ENCODE assay signal across 14 cellular contexts in genomic region chr17:48600244-48601098, GRCh38. TPM values are rescaled to one million over a fixed set of nuclear protein-coding genes. Genes with fewer than 3 reads are reported as not detected.
DNase-seq lines count a peak whose midpoint lies in the region; ATAC-seq and TF ChIP-seq lines count a peak whose summit lies in the region.
"Had no signal": no experiment of that assay in that cellular context is flagged by ENCODE, and none has a peak within 500 bp of the region (broad histone marks: within the 10 kb centered on the region; RNA-seq: fewer than 3 reads in every experiment).

No MANE protein-coding gene starts in this region.

- no peaks in the 10 kb centered on the region for H3K27me3 ChIP-seq in colonic mucosa

- H3K36me3 Mint-ChIP-seq in neural crest cell (ENCODE audit: low read depth), result peaks cover 8% of the 10 kb centered on the region
- peaks cover 0 to under 1% of the 10 kb centered on the region in 2 donors for H3K36me3 Mint-ChIP-seq in activated naive CD4-positive, alpha-beta T cell treated with anti-CD3 and anti-CD28 coated beads, Interleukin-2, amount 50 U/mL, for 72 hours
- H3K36me3 Mint-ChIP-seq: stimulated activated memory B cell treated with anti-CD40 and anti-IgM and Interleukin-4, amounts not matched to agents 10 μg/mL and 1 μg/mL and 100 μg/mL, for 72 hours had no signal

- H3K4me3 ChIP-seq in colonic mucosa, result no peak overlapping the region
- H3K4me3 ChIP-seq: BLaER1 treated with 17β-estradiol and CSF1 and Interleukin-3, amounts not matched to agents 10 nM and 100 nM; cardiac muscle cell; gastroesophageal sphincter had no signal

- H3K27ac ChIP-seq in colonic mucosa, result peak overlapping the region; percentile 24
- H3K27ac ChIP-seq: BLaER1 treated with 17β-estradiol and CSF1 and Interleukin-3, amounts not matched to agents 10 nM and 100 nM; cardiac muscle cell; gastroesophageal sphincter had no signal

- DNase-seq in H4 (ENCODE audit: low spot score) (peak; percentile 34), colonic mucosa (peak; percentile 64), neural crest cell (ENCODE audit: low read depth, low spot score) (no peak)
- no peak for DNase-seq in stimulated activated CD4-positive, alpha-beta T cell treated with anti-CD3 and anti-CD28 coated beads, Interleukin-1b, Interleukin-23, amount 100 ng/mL, for 48 hours
- DNase-seq in activated naive CD4-positive, alpha-beta T cell treated with anti-CD3 and anti-CD28 coated beads, Interleukin-2, amount 50 U/mL, for 72 hours (ENCODE audit: low spot score in 2 of 2), result no peak
- DNase-seq: activated CD4-positive, CD25-positive, alpha-beta regulatory T cell; activated CD8-positive, alpha-beta memory T cell treated with anti-CD3 and anti-CD28 coated beads, Interleukin-2, amount 50 U/mL, for 4 hours; stimulated activated CD4-positive, alpha-beta T cell treated with anti-CD3 and anti-CD28 coated beads, Interleukin-4, amount 100 ng/mL, for 1 hour had no signal

- intact Hi-C loops in colonic mucosa (cut with DNase I), result no loop called here

- peak overlapping the region; percentile 31 to 91 for H3K9ac ChIP-seq in colonic mucosa (ENCODE audit: low read depth in 2 of 2, low read length in 2 of 2)
- H3K9ac ChIP-seq: BLaER1 treated with 17β-estradiol and CSF1 and Interleukin-3, amounts not matched to agents 10 nM and 100 nM had no signal

- no peak for ATAC-seq in HG03520 (IDR thresholded peaks at IDR 0.05; ENCODE audit: unreplicated experiment)
- no peak for ATAC-seq in activated naive CD4-positive, alpha-beta T cell treated with anti-CD3 and anti-CD28 coated beads, Interleukin-2, amount 50 U/mL, for 72 hours
- ATAC-seq: gastroesophageal sphincter; stimulated activated memory B cell treated with anti-CD40 and anti-IgM and Interleukin-4, amounts not matched to agents 10 μg/mL and 1 μg/mL and 100 μg/mL, for 72 hours had no signal

- peaks cover 9% of the 10 kb centered on the region for H3K4me1 ChIP-seq in colonic mucosa
- H3K4me1 ChIP-seq: BLaER1 treated with 17β-estradiol and CSF1 and Interleukin-3, amounts not matched to agents 10 nM and 100 nM had no signal

- H3K27me3 Mint-ChIP-seq in neural crest cell (ENCODE audit: low read depth), result peaks cover 100% of the 10 kb centered on the region

- peak overlapping the region; percentile 81 for H3K4me3 Mint-ChIP-seq in neural crest cell
- H3K4me3 Mint-ChIP-seq: activated naive CD4-positive, alpha-beta T cell treated with anti-CD3 and anti-CD28 coated beads, Interleukin-2, amount 50 U/mL, for 24 hours; stimulated activated memory B cell treated with anti-CD40 and anti-IgM and Interleukin-4, amounts not matched to agents 10 μg/mL and 1 μg/mL and 100 μg/mL, for 72 hours had no signal

- H3K36me3 ChIP-seq in colonic mucosa, result no peaks in the 10 kb centered on the region
- H3K36me3 ChIP-seq: BLaER1 treated with 17β-estradiol and CSF1 and Interleukin-3, amounts not matched to agents 10 nM and 100 nM; cardiac muscle cell had no signal

- TF ChIP-seq CTCF in colonic mucosa (IDR thresholded peaks at IDR 0.05) (no peak), neural crest cell (conservative IDR thresholded peaks at IDR 0.05) (no peak)

- H3K9me3 ChIP-seq in colonic mucosa, result no peaks in the 10 kb centered on the region
- H3K9me3 ChIP-seq: gastroesophageal sphincter had no signal

- no peak overlapping the region for H3K27ac Mint-ChIP-seq in neural crest cell (ENCODE audit: unreplicated experiment)
- H3K27ac Mint-ChIP-seq in activated naive CD4-positive, alpha-beta T cell treated with anti-CD3 and anti-CD28 coated beads, Interleukin-2, amount 50 U/mL, for 72 hours, result no peak overlapping the region
- H3K27ac Mint-ChIP-seq: stimulated activated memory B cell treated with anti-CD40 and anti-IgM and Interleukin-4, amounts not matched to agents 10 μg/mL and 1 μg/mL and 100 μg/mL, for 72 hours had no signal

- no peaks in the 10 kb centered on the region for H3K9me3 Mint-ChIP-seq in neural crest cell
- H3K9me3 Mint-ChIP-seq in activated naive CD4-positive, alpha-beta T cell treated with anti-CD3 and anti-CD28 coated beads, Interleukin-2, amount 50 U/mL, for 72 hours, result no peaks in the 10 kb centered on the region
- H3K9me3 Mint-ChIP-seq: activated naive CD4-positive, alpha-beta T cell treated with anti-CD3 and anti-CD28 coated beads, Interleukin-2, amount 50 U/mL, for 24 hours; stimulated activated memory B cell treated with anti-CD40 and anti-IgM and Interleukin-4, amounts not matched to agents 10 μg/mL and 1 μg/mL and 100 μg/mL, for 72 hours had no signal

- H3K4me1 Mint-ChIP-seq in neural crest cell, result peaks cover 3% of the 10 kb centered on the region

RNA-seq across cellular contexts. Expression of gene HOXB6, which starts 4.3 kb away (rescaled TPM):
- total RNA-seq in H4 (2014; rRNA removed; shearing (Covaris generic)), result 1.4 and 3.1 TPM in 2 replicates
- total RNA-seq in colonic mucosa (10 to 100 TPM; 30.0 to 71.0 TPM), neural crest cell (9.6 and 11.5 TPM in 2 replicates)
- under 1 TPM in 1 of 2 donors, not detected in 1; 0.16 TPM for total RNA-seq in activated naive CD4-positive, alpha-beta T cell treated with anti-CD3 and anti-CD28 coated beads, Interleukin-2, amount 50 U/mL, for 72 hours

RNA-seq across cellular contexts. Expression of gene HOXB5, which starts 6.9 kb away (rescaled TPM):
- total RNA-seq in H4 (2014; rRNA removed; shearing (Covaris generic)), result 0.43 TPM in 1 of 2 replicates, not detected in the other
- total RNA-seq in colonic mucosa (10 to 100 TPM; 11.0 to 22.7 TPM), neural crest cell (2.3 and 2.6 TPM in 2 replicates)
- total RNA-seq in activated naive CD4-positive, alpha-beta T cell treated with anti-CD3 and anti-CD28 coated beads, Interleukin-2, amount 50 U/mL, for 72 hours, result not detected

RNA-seq across cellular contexts. Expression of gene HOXB7, which starts 10.3 kb away (rescaled TPM):
- 21.2 and 22.4 TPM in 2 replicates for total RNA-seq in H4 (2014; rRNA removed; shearing (Covaris generic))
- total RNA-seq in colonic mucosa (10 to 100 TPM; 25.9 to 31.4 TPM), neural crest cell (8.5 and 11.4 TPM in 2 replicates)
- total RNA-seq in activated naive CD4-positive, alpha-beta T cell treated with anti-CD3 and anti-CD28 coated beads, Interleukin-2, amount 50 U/mL, for 72 hours, result 1 to 10 TPM in 1 of 2 donors, not detected in 1; 1.1 TPM
- total RNA-seq: cardiac muscle cell had no signal

RNA-seq across cellular contexts. Expression of gene HOXB3, which starts 10.4 kb away (rescaled TPM):
- total RNA-seq in H4 (2014; rRNA removed; shearing (Covaris generic)), result 2.0 and 5.6 TPM in 2 replicates
- total RNA-seq in colonic mucosa (10 to 100 TPM; 17.4 to 31.8 TPM), neural crest cell (21.9 and 22.8 TPM in 2 replicates)
- total RNA-seq in activated naive CD4-positive, alpha-beta T cell treated with anti-CD3 and anti-CD28 coated beads, Interleukin-2, amount 50 U/mL, for 72 hours, result 1 to 10 TPM; 1.6 to 3.1 TPM

RNA-seq across cellular contexts. Expression of gene HOXB8, which starts 14.6 kb away (rescaled TPM):
- 1.2 and 6.3 TPM in 2 replicates for total RNA-seq in H4 (2014; rRNA removed; shearing (Covaris generic))
- total RNA-seq in colonic mucosa (1 to 10 TPM; 4.2 to 7.4 TPM), neural crest cell (19.7 and 22.9 TPM in 2 replicates)
- not detected for total RNA-seq in activated naive CD4-positive, alpha-beta T cell treated with anti-CD3 and anti-CD28 coated beads, Interleukin-2, amount 50 U/mL, for 72 hours
- total RNA-seq: cardiac muscle cell had no signal

Comparison
In these comparisons a context has a peak if more than half of its experiments do, and no peak if none do; other contexts are left out.
1. DNase-seq: peak in H4 (single experiment) and colonic mucosa (single experiment); none in neural crest cell (single experiment), stimulated activated CD4-positive, alpha-beta T cell treated with anti-CD3 and anti-CD28 coated beads, Interleukin-1b, Interleukin-23, amount 100 ng/mL, for 48 hours (single experiment) and activated naive CD4-positive, alpha-beta T cell treated with anti-CD3 and anti-CD28 coated beads, Interleukin-2, amount 50 U/mL, for 72 hours (0 of 2).